In genomic region chr6:22804620-22805271, GRCh38 we compare ENCODE assay signal across 27 cellular contexts.
"Had no signal": no experiment of that assay in that cellular context is flagged by ENCODE, and none has a peak within 500 bp of the region (broad histone marks: within the 10 kb centered on the region; RNA-seq: fewer than 3 reads in every experiment).

No MANE protein-coding gene starts in this region.

- H3K9me3 Mint-ChIP-seq: activated B cell treated with CpG ODN at 0.5 μM for 24 hours; activated T-cell treated with anti-CD3 and anti-CD28 coated beads, Interleukin-2, amount 50 U/mL, for 4 hours; activated T-helper 2 cell treated with anti-CD3 and anti-CD28 coated beads, Interferon-gamma antibody, Interleukin-2, Interleukin-4, amounts not matched to agents 10 μg/mL and 5 μg/mL and 100 μg/mL, durations not matched to agents 14 hours and 24 hours and 36 hours; nephron had no signal

- H3K4me1 ChIP-seq: gastroesophageal sphincter, pancreas, psoas muscle, transverse colon, vagina had no signal

- H3K4me3 ChIP-seq: gastroesophageal sphincter, pancreas, psoas muscle, transverse colon, vagina had no signal

- ATAC-seq: activated CD4-positive, alpha-beta T cell treated with anti-CD3 and anti-CD28 coated beads for 36 hours; activated T-cell treated with anti-CD3 and anti-CD28 coated beads, Interleukin-2, amount 50 U/mL, for 4 hours; gastroesophageal sphincter; left ventricle myocardium superior; pancreas; psoas muscle; right cardiac atrium; stimulated activated naive B cell treated with anti-CD40 and anti-IgM and Interleukin-4, amounts not matched to agents 10 μg/mL and 1 μg/mL and 100 μg/mL, for 72 hours had no signal

- DNase-seq: activated B cell treated with CpG ODN at 0.5 μM for 24 hours; activated CD4-positive, alpha-beta T cell treated with anti-CD3 and anti-CD28 coated beads for 36 hours; activated CD4-positive, alpha-beta T cell treated with anti-CD3 and anti-CD28 coated beads, Interleukin-2, amount 50 U/mL, for 4 hours; activated CD8-positive, alpha-beta memory T cell treated with anti-CD3 and anti-CD28 coated beads, Interleukin-2, amount 50 U/mL, for 48 hours; activated naive CD4-positive, alpha-beta T cell; activated T-cell treated with anti-CD3 and anti-CD28 coated beads, Interleukin-2, amount 50 U/mL, for 4 hours; amniotic stem cell; head of caudate nucleus; hypothalamus; left ventricle myocardium superior; mammary epithelial cell; pancreas; psoas muscle; right cardiac atrium; small intestine; stimulated activated CD4-positive, alpha-beta T cell treated with anti-CD3 and anti-CD28 coated beads, Interleukin-15, amount 100 ng/mL, for 24 hours; stimulated activated CD8-positive, alpha-beta memory T cell treated with anti-CD3 and anti-CD28 coated beads, Interleukin-4, amount 100 ng/mL, for 48 hours; stimulated activated naive B cell treated with anti-CD40 and anti-IgM and Interleukin-4, amounts not matched to agents 10 μg/mL and 1 μg/mL and 100 μg/mL, for 72 hours; T1000; transverse colon had no signal

- H3K9me3 ChIP-seq: gastroesophageal sphincter, neutrophil, pancreas, psoas muscle, transverse colon, vagina had no signal

- H3K27ac ChIP-seq: gastroesophageal sphincter, neutrophil, pancreas, psoas muscle, transverse colon, vagina had no signal

- H3K27ac Mint-ChIP-seq: activated B cell treated with CpG ODN at 0.5 μM for 24 hours; activated CD4-positive, alpha-beta T cell treated with anti-CD3 and anti-CD28 coated beads for 36 hours; activated naive CD8-positive, alpha-beta T cell; activated T-helper 2 cell treated with anti-CD3 and anti-CD28 coated beads, Interferon-gamma antibody, Interleukin-2, Interleukin-4, amounts not matched to agents 10 μg/mL and 5 μg/mL and 100 μg/mL, durations not matched to agents 14 hours and 24 hours and 36 hours; stimulated activated naive B cell treated with anti-CD40 and anti-IgM and Interleukin-4, amounts not matched to agents 10 μg/mL and 1 μg/mL and 100 μg/mL, for 72 hours; T-helper 1 cell treated with Interleukin-12 subunit alpha and Interleukin-12 subunit beta and Interleukin-4 antibody, amounts not matched to agents 30 μg/mL and 1 μg/mL, for 36 hours had no signal

- H3K36me3 ChIP-seq: gastroesophageal sphincter, neutrophil, pancreas, transverse colon, vagina had no signal

- H3K4me3 Mint-ChIP-seq: activated B cell treated with CpG ODN at 0.5 μM for 24 hours; activated CD4-positive, alpha-beta T cell treated with anti-CD3 and anti-CD28 coated beads for 36 hours; activated naive CD8-positive, alpha-beta T cell; activated T-cell treated with anti-CD3 and anti-CD28 coated beads, Interleukin-2, amount 50 U/mL, for 4 hours; nephron; stimulated activated naive B cell treated with anti-CD40 and anti-IgM and Interleukin-4, amounts not matched to agents 10 μg/mL and 1 μg/mL and 100 μg/mL, for 72 hours; T-helper 1 cell treated with Interleukin-12 subunit alpha and Interleukin-12 subunit beta and Interleukin-4 antibody, amounts not matched to agents 30 μg/mL and 1 μg/mL, for 36 hours had no signal

- H3K36me3 Mint-ChIP-seq: activated naive CD8-positive, alpha-beta T cell; stimulated activated naive B cell treated with anti-CD40 and anti-IgM and Interleukin-4, amounts not matched to agents 10 μg/mL and 1 μg/mL and 100 μg/mL, for 72 hours had no signal

- FAIRE-seq: pancreas, small intestine had no signal

- H3K4me1 Mint-ChIP-seq: activated B cell treated with CpG ODN at 0.5 μM for 24 hours; activated CD4-positive, alpha-beta T cell treated with anti-CD3 and anti-CD28 coated beads for 36 hours; stimulated activated naive B cell treated with anti-CD40 and anti-IgM and Interleukin-4, amounts not matched to agents 10 μg/mL and 1 μg/mL and 100 μg/mL, for 72 hours had no signal

- H3K27me3 ChIP-seq: gastroesophageal sphincter, neutrophil, pancreas, transverse colon, vagina had no signal

- H3K27me3 Mint-ChIP-seq: activated B cell treated with CpG ODN at 0.5 μM for 24 hours; activated CD4-positive, alpha-beta T cell treated with anti-CD3 and anti-CD28 coated beads for 36 hours; activated naive CD8-positive, alpha-beta T cell; stimulated activated naive B cell treated with anti-CD40 and anti-IgM and Interleukin-4, amounts not matched to agents 10 μg/mL and 1 μg/mL and 100 μg/mL, for 72 hours had no signal
